In the genomic region with DNA sequence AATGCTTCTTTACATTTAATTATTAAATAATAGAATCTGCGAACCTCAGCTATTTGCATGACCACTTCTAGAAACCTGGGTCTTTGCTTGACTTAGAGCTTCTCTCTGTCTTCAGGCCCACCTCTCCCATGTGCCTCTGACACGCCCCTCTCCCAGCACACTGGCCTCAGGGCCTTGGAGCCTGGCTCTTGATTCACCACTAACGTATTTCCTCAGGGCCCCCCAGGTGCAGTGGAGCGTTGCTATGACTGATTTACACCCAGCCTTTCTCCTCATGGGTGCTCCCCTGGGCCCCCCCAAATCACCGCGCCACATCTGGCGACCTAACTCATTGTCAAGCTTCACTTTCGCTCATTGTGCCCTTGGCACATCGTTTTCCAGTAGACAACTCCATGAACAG, we compare ENCODE assay signal across 12 cellular contexts. TPM values are rescaled to one million over a fixed set of nuclear protein-coding genes. Genes with fewer than 3 reads are reported as not detected.
DNase-seq lines count a peak whose midpoint lies in the region; ATAC-seq, FAIRE-seq and TF ChIP-seq lines count a peak whose summit lies in the region.
"Had no signal": no experiment of that assay in that cellular context is flagged by ENCODE, and none has a peak within 500 bp of the region (broad histone marks: within the 10 kb centered on the region; RNA-seq: fewer than 3 reads in every experiment).

No MANE protein-coding gene starts in this region.

- no peaks in the 10 kb centered on the region for H3K36me3 Mint-ChIP-seq in nephron (ENCODE audit: low read depth)
- H3K36me3 Mint-ChIP-seq: CD14-positive monocyte; CD8-positive, alpha-beta T cell had no signal

- no peak overlapping the region for H2BK15ac ChIP-seq in H1 (ENCODE audit: low read length)

- H3K18ac ChIP-seq in H1 (ENCODE audit: extremely low read depth, low read length), result no peak overlapping the region

- POLR2A ChIA-PET in H1 (lab: Charles Lee; ENCODE audit: partially characterized antibody), result interaction anchor here (1.0 kb wide), 1 partner anchor 182 kb away, joined by 3 read pairs; no protein-coding TSS in a partner anchor

- no peak overlapping the region for H3K4ac ChIP-seq in H1 (replicated peaks; ENCODE audit: insufficient read length, low read depth, low read length)

- peaks cover 3% of the 10 kb centered on the region for H3K9me3 Mint-ChIP-seq in nephron
- H3K9me3 Mint-ChIP-seq: H9 had no signal

- H3K27ac Mint-ChIP-seq in nephron, result peak overlapping the region in 2 of 3 experiments; percentile 4 to 86
- H3K27ac Mint-ChIP-seq: CD14-positive monocyte; CD8-positive, alpha-beta T cell had no signal

- no peak overlapping the region for H2BK20ac ChIP-seq in H1 (ENCODE audit: low read length)

- peaks cover 33% of the 10 kb centered on the region for H3F3A ChIP-seq in smooth muscle cell (ENCODE audit: low read depth)

- H3K9ac ChIP-seq in H1 (replicated peaks in 1 of 4; ENCODE audit: extremely low read depth in 1 of 4, low read depth in 3 of 4, low read length in 3 of 4) (no peak overlapping the region), smooth muscle cell (ENCODE audit: low read depth) (no peak overlapping the region)

- H4K8ac ChIP-seq in H1 (ENCODE audit: extremely low read depth, insufficient read depth, low read length), result no peak overlapping the region

- H3K4me1 ChIP-seq in H1 (replicated peaks in 1 of 4; ENCODE audit: control insufficient read depth in 3 of 4, insufficient read depth in 4 of 4, low read length in 3 of 4), result peaks cover 0 to 14% (median 9%) of the 10 kb centered on the region in 4 experiments; a peak in 4 of 7 replicates
- H3K4me1 ChIP-seq in smooth muscle cell (ENCODE audit: low read depth), result peaks cover 36% of the 10 kb centered on the region

- no peak overlapping the region; the same call in 1 of the 2 replicates for H2BK5ac ChIP-seq in H1 (ENCODE audit: low read depth, low read length)

- H3K14ac ChIP-seq in H1 (ENCODE audit: insufficient read length), result no peak overlapping the region

- TF ChIP-seq RAD21 in H1 (IDR thresholded peaks at IDR 0.05 in 1 of 2, conservative IDR thresholded peaks at IDR 0.05 in 1 of 2; ENCODE audit: low read depth in 2 of 2, low read length in 2 of 2), result no peak

- TF ChIP-seq EP300 in H1 (IDR thresholded peaks at IDR 0.05; ENCODE audit: borderline replicate concordance in 1 of 2, low read depth in 2 of 2, low read length in 2 of 2), result no peak

- peaks cover 52% of the 10 kb centered on the region for H3K4me1 Mint-ChIP-seq in nephron
- H3K4me1 Mint-ChIP-seq: CD14-positive monocyte had no signal

- H3K4me2 ChIP-seq in H1 (ENCODE audit: insufficient read depth in 1 of 2, low read depth in 2 of 2, low read length in 2 of 2) (no peak overlapping the region), smooth muscle cell (no peak overlapping the region)
- H3K4me2 ChIP-seq: A549 had no signal

- WGBS in H1 (ENCODE audit: extremely low coverage in 1 of 2, insufficient coverage in 1 of 2, insufficient read length in 1 of 2, insufficient replicate concordance in 2 of 2, low coverage in 1 of 2, low lambda C conversion rate in 2 of 2, missing lambda C conversion rate in 1 of 2), 2 experiments, result 90% methylated on average over 9 of the region's 9 CpGs; no CpG with 5 or more reads in 1 of the 2 experiments
- WGBS in smooth muscle cell (ENCODE audit: low lambda C conversion rate), result 89% methylated on average over 9 of the region's 9 CpGs

- H3K56ac ChIP-seq in H1 (replicated peaks; ENCODE audit: insufficient read length, low read depth, low read length), result no peak overlapping the region

- H3K27me3 ChIP-seq in H1 (replicated peaks in 1 of 4; ENCODE audit: control insufficient read depth in 3 of 4, extremely low read depth in 1 of 4, insufficient read depth in 3 of 4, low read length in 3 of 4) (no peaks in the 10 kb centered on the region), smooth muscle cell (ENCODE audit: low read depth) (no peaks in the 10 kb centered on the region)

- TF ChIP-seq CTCF in H1 (IDR thresholded peaks at IDR 0.05; ENCODE audit: control extremely low read depth in 1 of 3, insufficient read depth in 1 of 3, low read depth in 1 of 3, low read length in 3 of 3), result no peak
- no peak for TF ChIP-seq CTCF in nephron (IDR thresholded peaks at IDR 0.05; ENCODE audit: unreplicated experiment in 3 of 3)
- TF ChIP-seq CTCF in smooth muscle cell (IDR thresholded peaks at IDR 0.05; ENCODE audit: borderline replicate concordance, insufficient read depth, poor library complexity, severe bottlenecking), result no peak

- H4K5ac ChIP-seq in H1 (ENCODE audit: insufficient read length, low read depth, low read length), result no peak overlapping the region

- H3K79me1 ChIP-seq in H1 (ENCODE audit: low read depth, low read length), result no peaks in the 10 kb centered on the region; the same call in 1 of the 2 replicates

- no peak overlapping the region for H4K91ac ChIP-seq in H1 (replicated peaks; ENCODE audit: insufficient read length, low read length)

- peaks cover 0 to 5% of the 10 kb centered on the region in 2 experiments; a peak in 1 of 4 replicates for H3K79me2 ChIP-seq in H1 (ENCODE audit: control insufficient read depth in 1 of 2, insufficient read depth in 2 of 2, low read length in 2 of 2)
- peaks cover 67% of the 10 kb centered on the region for H3K79me2 ChIP-seq in smooth muscle cell (ENCODE audit: low read depth)

- H3K9me3 ChIP-seq in H1 (ENCODE audit: insufficient read depth in 2 of 2, low read depth in 1 of 2, low read length in 1 of 2) (no peaks in the 10 kb centered on the region), smooth muscle cell (replicated peaks; ENCODE audit: low read depth) (no peaks in the 10 kb centered on the region)
- H3K9me3 ChIP-seq: A549 had no signal

- H2AFZ ChIP-seq in H1 (ENCODE audit: low read length) (no peak overlapping the region), smooth muscle cell (ENCODE audit: low read depth) (no peak overlapping the region)

- DNase-seq in ELF-1 (ENCODE audit: low read depth, low spot score), result peak; percentile 33
- DNase-seq in H1 (ENCODE audit: low read depth in 1 of 2, low spot score in 2 of 2), result no peak
- no peak for DNase-seq in smooth muscle cell (lab: John Stamatoyannopoulos, UW; ENCODE audit: unreplicated experiment)
- no peak for DNase-seq in NCI-H187 (lab: John Stamatoyannopoulos, UW)
- DNase-seq in stimulated activated CD4-positive, alpha-beta T cell treated with anti-CD3 and anti-CD28 coated beads, Interleukin-2, amount 100 ng/mL, for 48 hours, result no peak
- DNase-seq: CD8-positive, alpha-beta T cell; DND-41; H9 had no signal

- no peak overlapping the region for H2BK12ac ChIP-seq in H1 (ENCODE audit: low read depth, low read length)

- H3K4me3 Mint-ChIP-seq in nephron, result no peak overlapping the region
- H3K4me3 Mint-ChIP-seq: CD14-positive monocyte; CD8-positive, alpha-beta T cell; H9 had no signal

- no peak overlapping the region for H3K27ac ChIP-seq in H1 (ENCODE audit: low read depth, low read length)
- H3K27ac ChIP-seq in smooth muscle cell (ENCODE audit: low read depth), result peak overlapping the region; percentile 98

- ATAC-seq in HG02870 (IDR thresholded peaks at IDR 0.05; ENCODE audit: unreplicated experiment), result no peak
- ATAC-seq: A549; CD8-positive, alpha-beta T cell had no signal

- CTCF ChIA-PET in H1 (lab: Charles Lee; ENCODE audit: partially characterized antibody), result no interaction called here

- no peaks in the 10 kb centered on the region for H3K23me2 ChIP-seq in H1 (ENCODE audit: low read depth, low read length)

- FAIRE-seq in H1 (lab: Jason Lieb, UNC), result no peak
- FAIRE-seq: A549 had no signal

- H2BK120ac ChIP-seq in H1 (replicated peaks; ENCODE audit: low read depth, low read length), result no peak overlapping the region

- H3K23ac ChIP-seq in H1 (ENCODE audit: insufficient read length), result no peak overlapping the region

- no peak for TF ChIP-seq POLR2A in H1 (IDR thresholded peaks at IDR 0.05; ENCODE audit: control extremely low read depth in 1 of 2, low read depth in 2 of 2, low read length in 2 of 2)

- 0 out of 2 replicates have a peak overlapping the region, but pooled peaks have one; percentile 8 for H2AK5ac ChIP-seq in H1 (ENCODE audit: low read depth, low read length)

- H3K36me3 ChIP-seq in H1 (ENCODE audit: control insufficient read depth in 2 of 4, insufficient read depth in 4 of 4, low read length in 3 of 4) (no peaks in the 10 kb centered on the region), smooth muscle cell (ENCODE audit: low read depth) (no peaks in the 10 kb centered on the region)

- H3K4me3 ChIP-seq in H1 (ENCODE audit: extremely low read depth in 1 of 4, insufficient read depth in 2 of 4, low read depth in 3 of 4, low read length in 4 of 4), result no peak overlapping the region
- no peak overlapping the region for H3K4me3 ChIP-seq in smooth muscle cell
- H3K4me3 ChIP-seq: A549 had no signal

- H4K20me1 ChIP-seq in H1 (replicated peaks in 1 of 2; ENCODE audit: control insufficient read depth in 1 of 2, insufficient read depth in 2 of 2, low read length in 2 of 2) (no peaks in the 10 kb centered on the region), smooth muscle cell (ENCODE audit: low read depth) (no peaks in the 10 kb centered on the region)

- H3K27me3 Mint-ChIP-seq in nephron (ENCODE audit: low read depth), result peaks cover 3% of the 10 kb centered on the region

TF ChIP-seq in H1, 55 proteins besides CTCF, POLR2A, EP300 and RAD21 (continues in another document):
- TF ChIP-seq TAF1 (IDR thresholded peaks at IDR 0.05; ENCODE audit: low read depth, low read length) (no peak), TAF7 (optimal IDR thresholded peaks at IDR 0.05; ENCODE audit: borderline replicate concordance, low read depth, low read length) (no peak), MAFK (IDR thresholded peaks at IDR 0.05; ENCODE audit: low read depth, low read length) (no peak), SIX5 (IDR thresholded peaks at IDR 0.05; ENCODE audit: low read depth, low read length) (no peak), E2F6 (IDR thresholded peaks at IDR 0.05) (no peak), BCL11A (IDR thresholded peaks at IDR 0.05; ENCODE audit: low read depth in 2 of 2, low read length in 2 of 2) (no peak)

RNA-seq across cellular contexts. Expression of gene TENM3, which starts 37.9 kb away (rescaled TPM):
- 67.0 and 69.3 TPM in 2 replicates for total RNA-seq in H1 (2021; fragmentation: NEBNext Ultra II Directional; extraction: Animal tissue kit (Norgen Biotek cat#: 25700))
- 36.9 and 53.4 TPM in 2 replicates for polyA plus RNA-seq in H1 (2011; rRNA removed)
- polyA plus RNA-seq in H1 (2011; cell fraction: cytosol; rRNA removed), result 40.7 TPM
- polyA plus RNA-seq in H1 (2011; cell fraction: nucleus; rRNA removed), result 118 TPM
- 26.3 to 39.5 TPM (median 35.6 TPM) in 4 replicates for polyA plus RNA-seq in H1 (2012, experiment 1 of 2)
- polyA plus RNA-seq in H1 (2012, experiment 2 of 2), result 1.8 TPM
- polyA plus RNA-seq in H1 (2013, experiment 1 of 2), result 79.4 TPM
- polyA plus RNA-seq in H1 (2013, experiment 2 of 2), result 74.1 TPM
- 187 and 223 TPM in 2 replicates for polyA minus RNA-seq in H1 (2011; rRNA and poly(A)+ RNA removed)
- polyA minus RNA-seq in H1 (2011; cell fraction: cytosol; rRNA and poly(A)+ RNA removed), result 110 TPM
- 335 TPM for polyA minus RNA-seq in H1 (2011; cell fraction: nucleus; rRNA and poly(A)+ RNA removed)
- total RNA-seq in smooth muscle cell, result 295 and 299 TPM in 2 replicates
- polyA plus RNA-seq in smooth muscle cell, result 46.6 and 46.9 TPM in 2 replicates
- total RNA-seq: CD8-positive, alpha-beta T cell had no signal
- polyA plus RNA-seq: CD14-positive monocyte had no signal
